8 cellular contexts compared by ENCODE assay signal in genomic region chr22:24434472-24435322, GRCh38. TPM values are rescaled to one million over a fixed set of nuclear protein-coding genes. Genes with fewer than 3 reads are reported as not detected.
DNase-seq lines count a peak whose midpoint lies in the region; ATAC-seq and TF ChIP-seq lines count a peak whose summit lies in the region.

No MANE protein-coding gene starts in this region.

- ATAC-seq in HG02623 (IDR thresholded peaks at IDR 0.05; ENCODE audit: unreplicated experiment) (peak; percentile 48), left lobe of liver (no peak)

- peak overlapping the region; percentile 33 for H3K4me3 ChIP-seq in GM12864 (ENCODE audit: low read depth, low read length)

- DNase-seq in GM12864 (ENCODE audit: low read depth) (peak; percentile 84), OCI-M1 (lab: John Stamatoyannopoulos, UW) (peak; percentile 91), left lobe of liver (ENCODE audit: low spot score) (peak; percentile 53), superior temporal gyrus (ENCODE audit: extremely low spot score) (no peak), NCI-H226 (no peak)
- DNase-seq in activated effector memory CD4-positive, alpha-beta T cell treated with anti-CD3 and anti-CD28 coated beads, Interleukin-2, amount 50 U/mL, for 16 hours, result peak; percentile 89
- peak; percentile 55 for DNase-seq in stimulated activated CD8-positive, alpha-beta memory T cell treated with anti-CD3 and anti-CD28 coated beads, Interleukin-4, amount 100 ng/mL, for 24 hours (ENCODE audit: low read depth)

- TF ChIP-seq CTCF in GM12864 (IDR thresholded peaks at IDR 0.05; ENCODE audit: low read depth, low read length, missing control alignments), result no peak

RNA-seq across cellular contexts. Expression of gene ADORA2A, which starts 7.3 kb away (rescaled TPM):
- 4.1 TPM for total RNA-seq in left lobe of liver

Comparison
In these comparisons a context has a peak if more than half of its experiments do, and no peak if none do; other contexts are left out.
1. DNase-seq: peak in GM12864 (single experiment), OCI-M1 (single experiment), activated effector memory CD4-positive, alpha-beta T cell treated with anti-CD3 and anti-CD28 coated beads, Interleukin-2, amount 50 U/mL, for 16 hours (single experiment), left lobe of liver (single experiment) and stimulated activated CD8-positive, alpha-beta memory T cell treated with anti-CD3 and anti-CD28 coated beads, Interleukin-4, amount 100 ng/mL, for 24 hours (single experiment); none in superior temporal gyrus (single experiment) and NCI-H226 (single experiment).